ENCODE assay signal across 8 cellular contexts in genomic region chr21:34885636-34886553, GRCh38.
DNase-seq lines count a peak whose midpoint lies in the region; ATAC-seq and TF ChIP-seq lines count a peak whose summit lies in the region.

No MANE protein-coding gene starts in this region.

- no peaks in the 10 kb centered on the region for H3K9me3 ChIP-seq in sigmoid colon

- H3K4me3 Mint-ChIP-seq in activated T-cell treated with anti-CD3 and anti-CD28 coated beads, Interleukin-2, amount 50 U/mL, for 4 hours, result peak overlapping the region; percentile 99

- H3K27me3 ChIP-seq in sigmoid colon, result peaks cover 15 to 50% (median 28%) of the 10 kb centered on the region in 3 donors

- peak overlapping the region; percentile 62 to 93 (median 78) for H3K27ac ChIP-seq in sigmoid colon

- H3K36me3 ChIP-seq in sigmoid colon, result no peaks in the 10 kb centered on the region

- ATAC-seq in activated T-cell treated with anti-CD3 and anti-CD28 coated beads, Interleukin-2, amount 50 U/mL, for 4 hours, result no peak
- ATAC-seq in GM21423 (IDR thresholded peaks at IDR 0.05; ENCODE audit: unreplicated experiment), result no peak

- TF ChIP-seq POLR2A in sigmoid colon (IDR thresholded peaks at IDR 0.05), result no peak

- H3K36me3 Mint-ChIP-seq in activated T-cell treated with anti-CD3 and anti-CD28 coated beads, Interleukin-2, amount 50 U/mL, for 4 hours (ENCODE audit: insufficient read depth), result peaks cover 21% of the 10 kb centered on the region

- peaks cover 0 to 43% (median 40%) of the 10 kb centered on the region in 4 donors for H3K4me1 ChIP-seq in sigmoid colon

- no peak for DNase-seq in activated T-cell treated with anti-CD3 and anti-CD28 coated beads, Interleukin-2, amount 50 U/mL, for 4 hours
- DNase-seq in activated T-cell treated with anti-CD3 and anti-CD28 coated beads for 4 hours (no peak), fibroblast of villous mesenchyme (ENCODE audit: low read depth) (peak; percentile 60), sigmoid colon (no peak), DMS153 (lab: John Stamatoyannopoulos, UW) (no peak), cerebellar cortex (ENCODE audit: low spot score) (no peak)

- no peaks in the 10 kb centered on the region for H3K9me3 Mint-ChIP-seq in activated T-cell treated with anti-CD3 and anti-CD28 coated beads, Interleukin-2, amount 50 U/mL, for 4 hours

- WGBS in sigmoid colon, 2 donors, result 5 to 18% methylated on average over 29 of the region's 29 CpGs

- TF ChIP-seq CTCF in WI38 (IDR thresholded peaks at IDR 0.05; ENCODE audit: low read depth, low read length) (no peak), fibroblast of villous mesenchyme (IDR thresholded peaks at IDR 0.05; ENCODE audit: insufficient read depth, low read depth, low read length) (no peak), sigmoid colon (IDR thresholded peaks at IDR 0.05) (no peak)

- H3K4me3 ChIP-seq in WI38 (ENCODE audit: low read depth, low read length) (peak overlapping the region; percentile 67), fibroblast of villous mesenchyme (ENCODE audit: low read depth, low read length) (peak overlapping the region; percentile 84), sigmoid colon (peak overlapping the region; percentile 30 to 81 (median 67))

- intact Hi-C loops in sigmoid colon (cut with DNase I), result loop anchor here (5.0 kb wide), 3 partner anchors 89 to 956 kb away; no protein-coding TSS in a partner anchor

- no peak for TF ChIP-seq EP300 in sigmoid colon (IDR thresholded peaks at IDR 0.05)

- H3K27me3 Mint-ChIP-seq in activated T-cell treated with anti-CD3 and anti-CD28 coated beads, Interleukin-2, amount 50 U/mL, for 4 hours (ENCODE audit: low read depth), result no peaks in the 10 kb centered on the region

- H3K4me1 Mint-ChIP-seq in activated T-cell treated with anti-CD3 and anti-CD28 coated beads, Interleukin-2, amount 50 U/mL, for 4 hours (ENCODE audit: low read depth), result peaks cover 46% of the 10 kb centered on the region
